In genomic region chr21:45555557-45556301, GRCh38 we compare ENCODE assay signal across 8 cellular contexts. TPM values are rescaled to one million over a fixed set of nuclear protein-coding genes. Genes with fewer than 3 reads are reported as not detected.
DNase-seq lines count a peak whose midpoint lies in the region; ATAC-seq and TF ChIP-seq lines count a peak whose summit lies in the region.

No MANE protein-coding gene starts in this region.

- H2AFZ ChIP-seq in mesenchymal stem cell (ENCODE audit: low read depth, low read length), result peak overlapping the region; percentile 11

- H3K14ac ChIP-seq in mesenchymal stem cell (ENCODE audit: low read length in 2 of 2), result no peak overlapping the region

- H2BK120ac ChIP-seq in mesenchymal stem cell (ENCODE audit: low read depth, low read length), result peak overlapping the region; percentile 45

- CTCF ChIA-PET in CD4-positive, alpha-beta memory T cell (lab: Charles Lee; ENCODE audit: partially characterized antibody), result interaction anchor here (0.9 to 1.6 kb wide), 6 partner anchors 8 to 264 kb away, joined by 3 to 19 read pairs (median 4); no protein-coding TSS in a partner anchor

- peak overlapping the region in 1 of 2 donors; percentile 27 for H3K4me3 ChIP-seq in CD4-positive, alpha-beta memory T cell (ENCODE audit: low read length in 2 of 2)
- H3K4me3 ChIP-seq in mesenchymal stem cell (ENCODE audit: insufficient read depth in 1 of 2, low read depth in 1 of 2, low read length in 2 of 2), result peak overlapping the region; percentile 51 to 81

- peaks cover 2 to 4% of the 10 kb centered on the region in 2 donors for H3K27me3 Mint-ChIP-seq in CD4-positive, alpha-beta memory T cell
- peaks cover 5% of the 10 kb centered on the region for H3K27me3 Mint-ChIP-seq in endothelial cell (ENCODE audit: unreplicated experiment)

- H3K4me1 ChIP-seq in CD4-positive, alpha-beta memory T cell (ENCODE audit: insufficient read depth, low read length), result peaks cover 23% of the 10 kb centered on the region
- H3K4me1 ChIP-seq in mesenchymal stem cell (ENCODE audit: control insufficient read depth, insufficient read depth, low read depth, low read length), result peaks cover 24% of the 10 kb centered on the region

- H3K27ac Mint-ChIP-seq in CD4-positive, alpha-beta memory T cell, result no peak overlapping the region
- no peak overlapping the region for H3K27ac Mint-ChIP-seq in endothelial cell (ENCODE audit: unreplicated experiment)

- POLR2A ChIA-PET in CD4-positive, alpha-beta memory T cell (lab: Charles Lee; ENCODE audit: partially characterized antibody), result interaction anchor here (0.6 to 1.5 kb wide), 2 partner anchors 37 to 45 kb away, joined by 3 to 6 read pairs; no protein-coding TSS in a partner anchor

- no peak overlapping the region for H2AK5ac ChIP-seq in mesenchymal stem cell (ENCODE audit: low read length, severe bottlenecking)

- peak overlapping the region in 1 of 2 experiments; percentile 46 for H3K23ac ChIP-seq in mesenchymal stem cell (ENCODE audit: low read length in 2 of 2)

- H3K27me3 ChIP-seq in CD4-positive, alpha-beta memory T cell (ENCODE audit: insufficient read depth, low read length), result no peaks in the 10 kb centered on the region
- H3K27me3 ChIP-seq in mesenchymal stem cell (ENCODE audit: control insufficient read depth in 1 of 2, insufficient read depth in 1 of 2, low read length in 2 of 2), result peaks cover 0 to 39% of the 10 kb centered on the region in 2 experiments

- H4K91ac ChIP-seq in mesenchymal stem cell (ENCODE audit: low read length), result no peak overlapping the region

- H2BK5ac ChIP-seq in mesenchymal stem cell (ENCODE audit: low read depth, low read length, poor library complexity, severe bottlenecking), result no peak overlapping the region

- peak overlapping the region in 1 of 2 experiments; percentile 10 for H2BK12ac ChIP-seq in mesenchymal stem cell (ENCODE audit: low read length in 2 of 2)

- peak overlapping the region; percentile 32 for H4K8ac ChIP-seq in mesenchymal stem cell (ENCODE audit: low read length)

- H3K4me3 Mint-ChIP-seq in CD4-positive, alpha-beta memory T cell, result peak overlapping the region in 4 of 8 donors; percentile 30 to 67 (median 49)
- H3K4me3 Mint-ChIP-seq in endothelial cell (ENCODE audit: unreplicated experiment), result no peak overlapping the region

- H3K4ac ChIP-seq in mesenchymal stem cell (ENCODE audit: low read depth in 1 of 2, low read length in 2 of 2), result peak overlapping the region in 1 of 2 experiments; percentile 21

- intact Hi-C loops in CD4-positive, alpha-beta memory T cell (cut with micrococcal nuclease), result loop anchor here (1.0 to 10.0 kb wide), 2 partner anchors 41 to 89 kb away; partner anchors contain the start of gene PCBP3

- H3K4me1 Mint-ChIP-seq in CD4-positive, alpha-beta memory T cell, result peaks cover 14 to 26% (median 17%) of the 10 kb centered on the region in 4 donors
- H3K4me1 Mint-ChIP-seq in endothelial cell (ENCODE audit: unreplicated experiment), result peaks cover 15% of the 10 kb centered on the region

- H3K36me3 Mint-ChIP-seq in CD4-positive, alpha-beta memory T cell, result no peaks in the 10 kb centered on the region
- no peaks in the 10 kb centered on the region for H3K36me3 Mint-ChIP-seq in endothelial cell (ENCODE audit: low read depth, unreplicated experiment)

- H3K18ac ChIP-seq in mesenchymal stem cell (ENCODE audit: low read depth in 1 of 2, low read length in 2 of 2), result peak overlapping the region; percentile 72 to 75

- H3K36me3 ChIP-seq in CD4-positive, alpha-beta memory T cell (ENCODE audit: insufficient read depth, low read length), result no peaks in the 10 kb centered on the region
- H3K36me3 ChIP-seq in mesenchymal stem cell (ENCODE audit: control insufficient read depth in 1 of 2, insufficient read depth in 2 of 2, low read depth in 1 of 2, low read length in 2 of 2), result peaks cover 0 to 2% of the 10 kb centered on the region in 2 experiments

- no peaks in the 10 kb centered on the region for H3K79me1 ChIP-seq in mesenchymal stem cell (replicated peaks; ENCODE audit: low read length, poor library complexity, severe bottlenecking)

- TF ChIP-seq CTCF in endothelial cell (IDR thresholded peaks at IDR 0.05; ENCODE audit: unreplicated experiment), result peak; percentile 43

- peak overlapping the region; percentile 68 for H3K4me2 ChIP-seq in mesenchymal stem cell (ENCODE audit: low read length, poor library complexity, severe bottlenecking)

- ATAC-seq in HG03565 (IDR thresholded peaks at IDR 0.05; ENCODE audit: unreplicated experiment), result no peak

- peak overlapping the region; percentile 84 for H3K9ac ChIP-seq in mesenchymal stem cell (ENCODE audit: low read length)

- H2BK15ac ChIP-seq in mesenchymal stem cell (ENCODE audit: low read depth, poor library complexity, severe bottlenecking), result peak overlapping the region; percentile 71

- no peaks in the 10 kb centered on the region for H3K9me3 Mint-ChIP-seq in CD4-positive, alpha-beta memory T cell
- H3K9me3 Mint-ChIP-seq in endothelial cell (ENCODE audit: unreplicated experiment), result no peaks in the 10 kb centered on the region

- WGBS in mesenchymal stem cell, result 27% methylated on average over 57 of the region's 62 CpGs

- peak overlapping the region; percentile 15 for H3K27ac ChIP-seq in CD4-positive, alpha-beta memory T cell (ENCODE audit: low read depth, low read length)
- peak overlapping the region; percentile 49 for H3K27ac ChIP-seq in mesenchymal stem cell (ENCODE audit: low read length, poor library complexity, severe bottlenecking)

- no peaks in the 10 kb centered on the region for H3K9me3 ChIP-seq in CD4-positive, alpha-beta memory T cell (ENCODE audit: control insufficient read depth in 1 of 2, low read length in 2 of 2)
- no peaks in the 10 kb centered on the region for H3K9me3 ChIP-seq in mesenchymal stem cell (ENCODE audit: control insufficient read depth, low read length)

- peak in 3 of 5 donors; percentile 31 to 39 (median 33) for DNase-seq in CD4-positive, alpha-beta memory T cell
- DNase-seq in H4 (ENCODE audit: low spot score), result peak; percentile 78
- DNase-seq in NCI-H526 (lab: John Stamatoyannopoulos, UW), result peak; percentile 75 to 89
- DNase-seq in activated T-cell treated with anti-CD3 and anti-CD28 coated beads for 24 hours (ENCODE audit: low read depth), result peak; percentile 40
- DNase-seq in endothelial cell (ENCODE audit: low spot score), result peak; percentile 69
- peak; percentile 88 for DNase-seq in mesenchymal stem cell
- peak; percentile 39 for DNase-seq in stimulated activated naive CD4-positive, alpha-beta T cell treated with Interleukin-2 at 50 U/mL for 16 hours (lab: John Stamatoyannopoulos, UW)

RNA-seq across cellular contexts. Expression of gene SLC19A1, which starts 13.5 kb away (rescaled TPM):
- total RNA-seq in CD4-positive, alpha-beta memory T cell, result 1 to 10 TPM; 8.0 to 9.8 TPM
- polyA plus RNA-seq in CD4-positive, alpha-beta memory T cell, result 1 to 10 TPM; 7.4 to 8.5 TPM
- total RNA-seq in H4 (2014; rRNA removed; shearing (Covaris generic)), result 16.3 and 18.2 TPM in 2 replicates
- total RNA-seq in endothelial cell (ENCODE audit: unreplicated experiment), result 27.1 TPM
- 7.5 TPM for polyA plus RNA-seq in mesenchymal stem cell (2013, experiment 1 of 2)
- 6.8 TPM for polyA plus RNA-seq in mesenchymal stem cell (2013, experiment 2 of 2)

Comparison
In these comparisons a context has a peak if more than half of its experiments do, and no peak if none do; other contexts are left out.
1. DNase-seq: peak in every context shown above with its lines; median percentile 88 in mesenchymal stem cell; 82 in NCI-H526; 78 in H4; 69 in endothelial cell; 40 in activated T-cell treated with anti-CD3 and anti-CD28 coated beads for 24 hours; 39 in stimulated activated naive CD4-positive, alpha-beta T cell treated with Interleukin-2 at 50 U/mL for 16 hours; 33 in CD4-positive, alpha-beta memory T cell.